Comparison of ENCODE assay signal across 8 cellular contexts in the genomic region with DNA sequence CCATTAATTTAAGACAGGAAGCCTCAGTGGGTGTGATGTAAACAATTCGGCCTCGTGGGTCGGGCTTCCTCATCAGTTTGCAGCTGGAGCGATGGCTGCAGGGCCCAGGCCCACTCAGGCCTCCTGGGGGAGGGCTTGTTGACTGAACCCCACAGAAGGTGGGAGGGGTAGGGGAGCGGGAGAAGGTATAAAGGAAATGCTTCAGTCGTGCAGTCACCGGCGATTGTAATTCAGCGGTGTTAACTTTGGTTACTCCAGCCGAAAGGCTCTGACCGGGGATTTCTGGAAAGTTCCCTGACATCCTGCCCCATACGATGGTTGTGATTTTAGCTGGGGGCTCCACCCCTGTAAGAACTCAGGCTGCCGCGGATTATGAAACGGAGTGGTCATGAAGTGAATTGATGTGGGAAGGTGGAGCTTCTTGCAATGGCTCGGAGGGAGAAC.
DNase-seq lines count a peak whose midpoint lies in the region; ATAC-seq, FAIRE-seq and TF ChIP-seq lines count a peak whose summit lies in the region.

No MANE protein-coding gene starts in this region.

- H3K4me1 ChIP-seq in A549 (0 out of 3 replicates have a peak, but pooled peaks cover 5% of the 10 kb centered on the region), HUES48 (ENCODE audit: control insufficient read depth, insufficient read depth, low read length) (peaks cover 24% of the 10 kb centered on the region)

- no peak for DNase-seq in A549 (ENCODE audit: low read depth in 1 of 2, low spot score in 1 of 2)
- DNase-seq in left lobe of liver (ENCODE audit: low spot score), result no peak
- no peak for DNase-seq in D721Med (ENCODE audit: insufficient read length, low spot score)
- DNase-seq in GF-D8 (lab: John Stamatoyannopoulos, UW), result no peak

- H3K9ac ChIP-seq in HUES48 (ENCODE audit: low read depth, low read length), result peak overlapping the region; percentile 67; the same call in 1 of the 2 replicates

- no peak for TF ChIP-seq POLR2A in A549 (IDR thresholded peaks at IDR 0.05; ENCODE audit: low read length)

- 75% methylated on average over 16 of the region's 16 CpGs for WGBS in A549 (ENCODE audit: missing lambda C conversion rate)

- no peaks in the 10 kb centered on the region for H3K27me3 ChIP-seq in HUES48 (ENCODE audit: control insufficient read depth, insufficient read depth, low read length)

- H3K4me3 ChIP-seq in A549 (peak overlapping the region; percentile 62; the same call in 2 of the 3 replicates), HUES48 (ENCODE audit: low read depth, low read length) (peak overlapping the region; percentile 82)

- POLR2A ChIA-PET in A549 (lab: Yijun Ruan, JAX), result no interaction called here

- TF ChIP-seq RAD21 in A549 (conservative IDR thresholded peaks at IDR 0.05 in 1 of 2, IDR thresholded peaks at IDR 0.05 in 1 of 2), result no peak

- CTCF ChIA-PET in A549 (lab: Yijun Ruan, JAX), result interaction anchor here (1.0 to 3.5 kb wide), 8 partner anchors 9 to 238 kb away, joined by 3 to 34 read pairs (median 6); no protein-coding TSS in a partner anchor

- H3K36me3 ChIP-seq in HUES48 (ENCODE audit: control insufficient read depth, insufficient read depth, low read length), result no peaks in the 10 kb centered on the region; the same call in 1 of the 2 replicates

- peak overlapping the region; percentile 99 for H3K4me2 ChIP-seq in A549

- H3K9me3 ChIP-seq in A549 (peaks cover 13% of the 10 kb centered on the region), HUES48 (ENCODE audit: control insufficient read depth, insufficient read depth, low read length) (peaks cover 1% of the 10 kb centered on the region; the same call in 1 of the 2 replicates)

- H3K27ac ChIP-seq in A549, result peak overlapping the region; percentile 67 to 75; a peak in 3 of 6 replicates
- H3K27ac ChIP-seq in HUES48 (ENCODE audit: low read depth, low read length), result peak overlapping the region; percentile 92
- H3K27ac ChIP-seq in cingulate gyrus (ENCODE audit: low read depth, low read length), result peak overlapping the region; percentile 54
- H3K27ac ChIP-seq in temporal lobe (ENCODE audit: low read depth, low read length), result peak overlapping the region; percentile 56

- ATAC-seq in A549, result no peak
- ATAC-seq in left lobe of liver, result peak; percentile 47
- ATAC-seq in GM18861 (IDR thresholded peaks at IDR 0.05; ENCODE audit: unreplicated experiment), result no peak

- TF ChIP-seq EP300 in A549 (IDR thresholded peaks at IDR 0.05), result no peak

- FAIRE-seq in A549 (lab: Jason Lieb, UNC) (no peak), D721Med (lab: Jason Lieb, UNC) (no peak)

- no peak for TF ChIP-seq CTCF in A549 (IDR thresholded peaks at IDR 0.05)
- TF ChIP-seq CTCF in D721Med (IDR thresholded peaks at IDR 0.05; ENCODE audit: insufficient read depth, missing control alignments), result no peak

TF ChIP-seq in A549, 52 proteins besides CTCF, POLR2A, EP300 and RAD21:
- TF ChIP-seq, protein P1, sequence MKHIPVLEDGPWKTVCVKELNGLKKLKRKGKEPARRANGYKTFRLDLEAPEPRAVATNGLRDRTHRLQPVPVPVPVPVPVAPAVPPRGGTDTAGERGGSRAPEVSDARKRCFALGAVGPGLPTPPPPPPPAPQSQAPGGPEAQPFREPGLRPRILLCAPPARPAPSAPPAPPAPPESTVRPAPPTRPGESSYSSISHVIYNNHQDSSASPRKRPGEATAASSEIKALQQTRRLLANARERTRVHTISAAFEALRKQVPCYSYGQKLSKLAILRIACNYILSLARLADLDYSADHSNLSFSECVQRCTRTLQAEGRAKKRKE (CRISPR knock-in tag; IDR thresholded peaks at IDR 0.05; ENCODE audit: low read depth), result no peak
- TF ChIP-seq TP53 (CRISPR knock-in tag; IDR thresholded peaks at IDR 0.05), result no peak
- TF ChIP-seq, protein P2, sequence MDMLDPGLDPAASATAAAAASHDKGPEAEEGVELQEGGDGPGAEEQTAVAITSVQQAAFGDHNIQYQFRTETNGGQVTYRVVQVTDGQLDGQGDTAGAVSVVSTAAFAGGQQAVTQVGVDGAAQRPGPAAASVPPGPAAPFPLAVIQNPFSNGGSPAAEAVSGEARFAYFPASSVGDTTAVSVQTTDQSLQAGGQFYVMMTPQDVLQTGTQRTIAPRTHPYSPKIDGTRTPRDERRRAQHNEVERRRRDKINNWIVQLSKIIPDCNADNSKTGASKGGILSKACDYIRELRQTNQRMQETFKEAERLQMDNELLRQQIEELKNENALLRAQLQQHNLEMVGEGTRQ (IDR thresholded peaks at IDR 0.05), result no peak
